ENCODE assay signal across 8 cellular contexts in genomic region chr10:61900829-61901783, GRCh38. TPM values are rescaled to one million over a fixed set of nuclear protein-coding genes. Genes with fewer than 3 reads are reported as not detected.
DNase-seq lines count a peak whose midpoint lies in the region; ATAC-seq lines count a peak whose summit lies in the region.

Gene ARID5B, plus strand, starts transcription at chr10:61901699. Its CDS starts 11 bp downstream, at chr10:61901710.

- H3K27me3 Mint-ChIP-seq in T-cell: no peaks in the 10 kb centered on the region

- H3K27ac Mint-ChIP-seq in T-cell: peak within 1 kb of the TSS; percentile 96 to 100

- peak within 1 kb of the TSS; percentile 80 to 94 (median 87) for H3K4me3 Mint-ChIP-seq in T-cell

- peak within 1 kb of the TSS; percentile 60; the same call in 1 of the 2 replicates for H3K4me3 ChIP-seq in iPS DF 6.9 (ENCODE audit: low read length)
- H3K4me3 ChIP-seq in rectal smooth muscle tissue (ENCODE audit: low read length): peak within 1 kb of the TSS; percentile 93

- H3K27ac ChIP-seq in iPS DF 6.9 (ENCODE audit: low read length) (no peak within 1 kb of the TSS), rectal smooth muscle tissue (ENCODE audit: low read depth, low read length) (peak within 1 kb of the TSS; percentile 89)

- H3K4me1 ChIP-seq in ES-I3 (ENCODE audit: insufficient read depth, low read length): peaks cover 17% of the 10 kb centered on the region
- H3K4me1 ChIP-seq in iPS DF 6.9 (ENCODE audit: control insufficient read depth, insufficient read depth, low read length): no peaks in the 10 kb centered on the region
- peaks cover 2% of the 10 kb centered on the region for H3K4me1 ChIP-seq in rectal smooth muscle tissue (ENCODE audit: control insufficient read depth, insufficient read depth, low read length)

- no peak for ATAC-seq in T-cell (replicated peaks in 1 of 4)
- ATAC-seq in HG03378 (IDR thresholded peaks at IDR 0.05; ENCODE audit: unreplicated experiment): no peak
- no peak for ATAC-seq in HG02759 (IDR thresholded peaks at IDR 0.05; ENCODE audit: unreplicated experiment)

- in situ Hi-C loops in T47D (cut with HindIII; ENCODE audit: low pct_unique_long_range_greater_than_20kb, low sequenced_read_pairs): no loop called here

- H3K36me3 ChIP-seq in ES-I3 (ENCODE audit: insufficient read depth, low read length) (no peaks in the 10 kb centered on the region), iPS DF 6.9 (ENCODE audit: control insufficient read depth, insufficient read depth, low read length) (no peaks in the 10 kb centered on the region), rectal smooth muscle tissue (ENCODE audit: control insufficient read depth, insufficient read depth, low read length) (no peaks in the 10 kb centered on the region)

- DNase-seq in LoVo (ENCODE audit: low spot score) (peak; percentile 75), T-cell (peak in 31 of 34 experiments; percentile 12 to 65 (median 43)), T47D (ENCODE audit: low read depth in 1 of 2, low spot score in 1 of 2) (peak; percentile 73 to 90), iPS DF 6.9 (ENCODE audit: low read depth, low spot score) (no peak)

- POLR2A ChIA-PET in T-cell (lab: Charles Lee): interaction anchor here (0.5 to 3.3 kb wide), 13 partner anchors 23 to 152 kb away, joined by 3 to 19 read pairs (median 3); no protein-coding TSS in a partner anchor

- H3K27me3 ChIP-seq in iPS DF 6.9 (ENCODE audit: control insufficient read depth, insufficient read depth, low read length) (peaks cover 17% of the 10 kb centered on the region), rectal smooth muscle tissue (ENCODE audit: control insufficient read depth, insufficient read depth, low read length) (no peaks in the 10 kb centered on the region)

- H3K9ac ChIP-seq in ES-I3 (ENCODE audit: low read depth, low read length) (peak within 1 kb of the TSS; percentile 75), rectal smooth muscle tissue (ENCODE audit: low read length) (peak within 1 kb of the TSS; percentile 72)

- H3K9me3 ChIP-seq in ES-I3 (ENCODE audit: control insufficient read depth, insufficient read depth, low read length) (no peaks in the 10 kb centered on the region), iPS DF 6.9 (ENCODE audit: control insufficient read depth, insufficient read depth, low read length) (no peaks in the 10 kb centered on the region)

- H3K4me1 Mint-ChIP-seq in T-cell: peaks cover 50 to 62% (median 60%) of the 10 kb centered on the region in 3 donors

- no CpG with 5 or more reads among the region's 34 CpGs for WGBS in iPS DF 6.9 (ENCODE audit: insufficient coverage, insufficient read length)

- no peaks in the 10 kb centered on the region for H3K36me3 Mint-ChIP-seq in T-cell

- no peaks in the 10 kb centered on the region for H3K9me3 Mint-ChIP-seq in T-cell

- CTCF ChIA-PET in T-cell (lab: Charles Lee): interaction anchor here (0.8 to 4.4 kb wide), 15 partner anchors 10 to 344 kb away, joined by 3 to 39 read pairs (median 4); no protein-coding TSS in a partner anchor

RNA-seq across cellular contexts. Expression of gene ARID5B, which starts in this region (rescaled TPM):
- total RNA-seq in T-cell: 10 to 100 TPM; 34.0 to 75.5 (median 42.5) TPM
